ENCODE assay signal across 1 cellular context in genomic region chr17:28948342-28948741, GRCh38.
TF ChIP-seq lines count a peak whose summit lies in the region.

No MANE protein-coding gene starts in this region.

TF ChIP-seq in IMR-90, 13 proteins besides CTCF, POLR2A, EP300 and RAD21 (continued from another document):
- no peak for TF ChIP-seq RCOR1 (IDR thresholded peaks at IDR 0.05; ENCODE audit: insufficient replicate concordance, low read length)
- no peak for TF ChIP-seq USF2 (IDR thresholded peaks at IDR 0.05; ENCODE audit: low read depth, low read length)
- TF ChIP-seq NFE2L2 (IDR thresholded peaks at IDR 0.05; ENCODE audit: low read depth, low read length): no peak
- TF ChIP-seq RFX5 (IDR thresholded peaks at IDR 0.05; ENCODE audit: low read depth, low read length): no peak
TF ChIP-seq in IMR-90: peak in this region for 0.
